ENCODE assay signal across 1 cellular context in genomic region chr16:57577691-57578224, GRCh38.
TF ChIP-seq lines count a peak whose summit lies in the region.

No MANE protein-coding gene starts in this region.

TF ChIP-seq in K562, 482 proteins besides CTCF, POLR2A, EP300 and RAD21:
- TF ChIP-seq ZBTB7A (IDR thresholded peaks at IDR 0.05; ENCODE audit: borderline replicate concordance, control insufficient read depth, low read depth, low read length) (peak; percentile 51; the same call in 1 of the 2 replicates), MAZ (CRISPR knock-in tag; conservative IDR thresholded peaks at IDR 0.05 in 1 of 2, IDR thresholded peaks at IDR 0.05 in 1 of 2) (0 out of 4 replicates have a peak, but pooled peaks of 1 of the 2 experiments have one; percentile 29), ZNF354B (CRISPR knock-in tag; IDR thresholded peaks at IDR 0.05) (no peak), ARNT (IDR thresholded peaks at IDR 0.05) (no peak)
